1 cellular context compared by ENCODE assay signal in the genomic region with DNA sequence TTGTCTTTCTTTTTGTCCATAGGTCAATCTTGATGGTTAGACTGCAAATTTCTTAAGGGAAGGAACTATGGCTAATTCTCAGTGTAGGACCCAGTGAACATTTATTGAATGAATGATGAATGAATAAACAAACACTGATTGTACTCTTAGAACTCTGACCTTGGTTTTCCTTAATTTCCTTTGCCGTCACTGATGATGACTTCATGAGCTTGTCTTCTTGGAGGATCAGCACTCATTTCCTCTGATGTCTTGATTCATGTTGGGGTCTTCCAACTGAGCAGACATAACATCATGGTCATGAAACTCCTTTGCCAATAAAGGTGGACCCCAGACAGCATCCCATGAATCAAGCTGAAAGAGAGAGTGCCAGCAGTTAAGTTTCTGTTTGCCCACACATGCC.
TF ChIP-seq lines count a peak whose summit lies in the region.

No MANE protein-coding gene starts in this region.

TF ChIP-seq in endothelial cell of umbilical vein, 7 proteins besides CTCF, POLR2A, EP300 and RAD21:
- TF ChIP-seq FOS (IDR thresholded peaks at IDR 0.05; ENCODE audit: borderline replicate concordance, insufficient read depth, low read length) (peak; percentile 44), MYC (IDR thresholded peaks at IDR 0.05; ENCODE audit: low read depth, low read length) (no peak), EZH2 (IDR thresholded peaks at IDR 0.05; ENCODE audit: borderline replicate concordance, low read depth, low read length, severe bottlenecking) (no peak), POLR2AphosphoS5 (IDR thresholded peaks at IDR 0.05; ENCODE audit: insufficient read depth, low read depth, low read length) (peak; percentile 43), GATA2 (IDR thresholded peaks at IDR 0.05; ENCODE audit: insufficient read depth, insufficient read length, low read depth, low read length) (peak; percentile 90), JUN (IDR thresholded peaks at IDR 0.05; ENCODE audit: borderline replicate concordance, insufficient read depth, insufficient read length, low read depth) (peak; percentile 53)
- TF ChIP-seq, protein P1, sequence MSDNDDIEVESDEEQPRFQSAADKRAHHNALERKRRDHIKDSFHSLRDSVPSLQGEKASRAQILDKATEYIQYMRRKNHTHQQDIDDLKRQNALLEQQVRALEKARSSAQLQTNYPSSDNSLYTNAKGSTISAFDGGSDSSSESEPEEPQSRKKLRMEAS (IDR thresholded peaks at IDR 0.05; ENCODE audit: insufficient read depth, insufficient read length), result no peak
